ENCODE assay signal across 8 cellular contexts in the genomic region with DNA sequence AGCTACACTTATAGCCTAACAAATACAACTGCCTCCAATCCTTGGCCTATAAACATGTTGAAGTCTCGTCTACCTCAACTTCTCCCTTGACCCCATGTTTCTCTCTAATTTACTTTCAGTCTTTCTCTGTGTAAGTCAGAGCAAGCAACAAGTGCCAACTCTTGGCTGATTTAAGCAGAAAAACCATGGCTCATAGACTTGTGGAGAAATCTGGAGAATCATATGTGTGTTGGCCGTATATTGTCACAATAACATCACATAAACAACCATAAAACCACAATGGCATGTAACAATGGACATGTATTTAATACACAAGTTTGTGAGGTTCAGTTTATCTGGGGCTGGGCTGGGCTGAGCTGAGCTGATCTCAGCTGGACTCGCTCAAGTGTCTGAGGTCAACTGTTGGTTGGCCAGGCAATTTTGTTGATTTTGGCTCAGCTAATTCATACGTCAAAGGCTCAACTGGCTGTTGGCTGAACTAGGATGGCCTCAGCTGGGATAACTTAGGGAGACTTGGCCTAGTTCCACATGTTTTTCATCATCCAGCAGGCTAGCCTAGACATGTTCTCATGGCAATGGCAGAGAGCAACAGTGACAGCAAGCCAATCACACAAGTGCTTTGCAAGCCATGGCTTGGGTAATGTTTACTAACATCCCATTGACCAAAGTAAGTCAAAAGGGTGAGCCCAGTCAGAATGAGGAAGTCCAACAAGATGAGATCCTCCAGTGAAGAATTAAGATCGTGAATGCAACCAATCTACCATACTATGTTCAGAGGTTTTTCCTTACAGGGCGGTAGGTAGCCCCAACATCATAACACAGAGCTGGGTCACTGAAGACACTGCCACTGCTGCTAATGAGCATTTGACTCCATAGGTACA. TPM values are rescaled to one million over a fixed set of nuclear protein-coding genes. Genes with fewer than 3 reads are reported as not detected.
DNase-seq lines count a peak whose midpoint lies in the region; ATAC-seq and TF ChIP-seq lines count a peak whose summit lies in the region.

No MANE protein-coding gene starts in this region.

- H3K27me3 Mint-ChIP-seq in mesothelial cell of epicardium (ENCODE audit: low read depth) = peaks cover 5% of the 10 kb centered on the region

- no peak for TF ChIP-seq CTCF in mesothelial cell of epicardium (IDR thresholded peaks at IDR 0.05; ENCODE audit: unreplicated experiment)

- H3K27ac Mint-ChIP-seq in mesothelial cell of epicardium = peak overlapping the region; percentile 94

- H3K4me3 Mint-ChIP-seq in mesothelial cell of epicardium = no peak overlapping the region

- ATAC-seq in HG03354 (IDR thresholded peaks at IDR 0.05; ENCODE audit: poor library complexity, severe bottlenecking, unreplicated experiment) = no peak

- peaks cover 18% of the 10 kb centered on the region for H3K9me3 Mint-ChIP-seq in mesothelial cell of epicardium

- H3K4me1 Mint-ChIP-seq in mesothelial cell of epicardium = peaks cover 54% of the 10 kb centered on the region

- DNase-seq in H4 (ENCODE audit: low spot score) = peak; percentile 98
- peak; percentile 97 for DNase-seq in NCI-H774 (lab: John Stamatoyannopoulos, UW)
- DNase-seq in dermis microvascular lymphatic vessel endothelial cell (ENCODE audit: low read depth in 2 of 2) = peak; percentile 100
- no peak for DNase-seq in mesothelial cell of epicardium (ENCODE audit: low spot score in 2 of 2, unreplicated experiment in 2 of 2)
- DNase-seq in UCSD-AML1 (lab: John Stamatoyannopoulos, UW; ENCODE audit: unreplicated experiment) = no peak
- DNase-seq in activated CD8-positive, alpha-beta memory T cell treated with anti-CD3 and anti-CD28 coated beads for 24 hours = no peak
- DNase-seq in NCI-H1436 (lab: John Stamatoyannopoulos, UW) = no peak

- H3K36me3 Mint-ChIP-seq in mesothelial cell of epicardium = peaks cover 1% of the 10 kb centered on the region

RNA-seq across cellular contexts. Expression of gene TBC1D22B, which starts 12.9 kb away (rescaled TPM):
- 5.1 and 6.8 TPM in 2 replicates for total RNA-seq in H4 (2014; rRNA removed; shearing (Covaris generic))
- 7.6 and 10.5 TPM in 2 replicates for total RNA-seq in dermis microvascular lymphatic vessel endothelial cell
- 14.8 to 15.2 TPM (median 15.1 TPM) in 3 replicates for total RNA-seq in mesothelial cell of epicardium

RNA-seq across cellular contexts. Expression of gene TMEM217, which starts 13.3 kb away (rescaled TPM):
- 1.1 and 1.6 TPM in 2 replicates for total RNA-seq in H4 (2014; rRNA removed; shearing (Covaris generic))
- total RNA-seq in dermis microvascular lymphatic vessel endothelial cell (8.6 and 11.3 TPM in 2 replicates), mesothelial cell of epicardium (1.5 to 2.7 TPM (median 2.0 TPM) in 3 replicates)

Comparison
In these comparisons a context has a peak if more than half of its experiments do, and no peak if none do; other contexts are left out.
1. DNase-seq: peak in H4 (single experiment), NCI-H774 (single experiment) and dermis microvascular lymphatic vessel endothelial cell (2 of 2); none in mesothelial cell of epicardium (0 of 2), UCSD-AML1 (single experiment), activated CD8-positive, alpha-beta memory T cell treated with anti-CD3 and anti-CD28 coated beads for 24 hours (single experiment) and NCI-H1436 (single experiment).